Comparison of ENCODE assay signal across 25 cellular contexts in genomic region chr18:75643083-75643482, GRCh38.
"Had no signal": no experiment of that assay in that cellular context is flagged by ENCODE, and none has a peak within 500 bp of the region (broad histone marks: within the 10 kb centered on the region; RNA-seq: fewer than 3 reads in every experiment).

No MANE protein-coding gene starts in this region.

- FAIRE-seq: endometrium, frontal cortex, islet of Langerhans, keratinocyte had no signal

- H2AFZ ChIP-seq: hepatocyte had no signal

- H3K27me3 ChIP-seq: colonic mucosa, foreskin keratinocyte, gastroesophageal sphincter, heart left ventricle, hepatocyte, left lung had no signal

- H3K4me1 ChIP-seq: colonic mucosa, foreskin keratinocyte, left lung, lower lobe of right lung had no signal

- H3K4me3 ChIP-seq: colonic mucosa, gastroesophageal sphincter, heart left ventricle, hepatocyte, left lung, lower lobe of right lung, mucosa of descending colon had no signal

- DNase-seq: colonic mucosa; cortex of kidney; effector CD8-positive, alpha-beta T cell; effector memory CD8-positive, alpha-beta T cell; endodermal cell; erythroblast; foreskin keratinocyte; heart left ventricle; hypothalamus; immature natural killer cell; left cardiac atrium; left lung; left ventricle myocardium superior; lower lobe of right lung; mesenchymal stem cell; mucosa of descending colon; naive B cell had no signal

- H3K36me3 ChIP-seq: colonic mucosa, gastroesophageal sphincter, heart left ventricle, left lung, lower lobe of right lung had no signal

- H3K27ac ChIP-seq: colonic mucosa, epithelial cell of prostate, foreskin keratinocyte, gastroesophageal sphincter, heart left ventricle, hepatocyte, left lung, lower lobe of right lung had no signal

- H3K4me2 ChIP-seq: hepatocyte had no signal

- H3K9me3 ChIP-seq: colonic mucosa, gastroesophageal sphincter, lower lobe of right lung, mucosa of descending colon had no signal

- ATAC-seq: effector memory CD8-positive, alpha-beta T cell; esophagus mucosa; foreskin keratinocyte; gastroesophageal sphincter; heart left ventricle; left cardiac atrium; left lung; left ventricle myocardium superior; lower lobe of right lung; mucosa of descending colon had no signal

- H3K79me2 ChIP-seq: hepatocyte had no signal
